In the genomic region with DNA sequence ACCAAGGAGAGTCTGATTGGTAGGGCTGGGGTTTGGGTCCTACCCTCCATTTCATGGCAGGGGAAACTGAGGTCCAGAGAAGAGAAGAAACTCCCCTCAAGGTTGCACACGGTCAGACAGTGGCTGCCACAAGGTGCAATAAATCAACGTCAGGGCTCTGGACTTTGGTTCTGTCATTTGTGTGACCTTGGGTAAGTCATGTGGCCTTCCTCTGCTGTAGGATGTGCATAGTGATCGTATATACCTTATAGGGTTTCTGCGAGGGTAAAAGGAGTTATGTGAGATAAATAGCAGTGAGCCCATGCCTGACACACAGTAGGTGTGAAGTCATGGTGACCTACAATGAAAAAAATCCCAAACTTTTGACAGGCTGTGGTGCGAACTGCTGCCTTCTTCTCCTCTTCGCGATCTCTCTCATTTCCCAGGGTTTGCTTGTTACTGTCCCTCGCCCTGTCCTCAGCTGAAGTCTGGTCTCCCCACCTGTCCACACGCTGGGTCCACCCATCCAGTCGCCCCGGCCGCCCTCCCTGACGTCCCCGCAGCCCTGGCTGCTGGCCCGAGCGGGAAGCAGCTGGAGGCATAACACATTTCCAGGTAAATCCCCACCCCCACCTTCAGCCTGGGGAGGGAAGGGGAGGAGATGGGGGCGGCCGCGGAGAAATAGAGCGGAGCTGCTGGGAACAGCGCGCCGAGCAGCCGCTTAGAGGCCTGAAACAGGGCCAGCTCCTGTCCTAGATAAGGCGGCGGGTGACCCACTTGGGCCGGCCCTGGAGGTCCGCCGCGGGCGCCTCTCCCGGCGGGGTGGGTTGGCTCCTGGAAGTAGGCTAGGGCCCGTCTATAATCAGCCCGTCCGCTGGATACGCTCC, we compare ENCODE assay signal across 1 cellular context.
TF ChIP-seq lines count a peak whose summit lies in the region.

No MANE protein-coding gene starts in this region.

TF ChIP-seq in HepG2, 621 proteins besides CTCF, POLR2A, EP300 and RAD21 (continued from another document and continues in another):
- no peak for TF ChIP-seq ZNF468 (CRISPR knock-in tag; IDR thresholded peaks at IDR 0.05)
- TF ChIP-seq BCL6 (CRISPR knock-in tag; IDR thresholded peaks at IDR 0.05), result no peak
- no peak for TF ChIP-seq SKI (IDR thresholded peaks at IDR 0.05; ENCODE audit: partially characterized antibody)
- no peak for TF ChIP-seq PAF1 (CRISPR knock-in tag; IDR thresholded peaks at IDR 0.05)
- TF ChIP-seq AKAP8 (CRISPR knock-in tag; IDR thresholded peaks at IDR 0.05), result no peak
- no peak for TF ChIP-seq ZNF451 (CRISPR knock-in tag; IDR thresholded peaks at IDR 0.05)
- no peak for TF ChIP-seq CREB1 (IDR thresholded peaks at IDR 0.05)
- no peak for TF ChIP-seq CREB1 (CRISPR knock-in tag; IDR thresholded peaks at IDR 0.05)
- no peak for TF ChIP-seq NFE2L2 (IDR thresholded peaks at IDR 0.05; ENCODE audit: low read length)
- TF ChIP-seq ZSCAN30 (CRISPR knock-in tag; IDR thresholded peaks at IDR 0.05), result no peak
- TF ChIP-seq REXO4 (CRISPR knock-in tag; IDR thresholded peaks at IDR 0.05; ENCODE audit: borderline replicate concordance), result no peak
- TF ChIP-seq JARID2 (CRISPR knock-in tag; IDR thresholded peaks at IDR 0.05; ENCODE audit: insufficient replicate concordance), result no peak
- TF ChIP-seq ZNF460 (CRISPR knock-in tag; IDR thresholded peaks at IDR 0.05; ENCODE audit: borderline replicate concordance), result no peak
- no peak for TF ChIP-seq FOXC1 (CRISPR knock-in tag; IDR thresholded peaks at IDR 0.05; ENCODE audit: borderline replicate concordance)
- no peak; the same call in 1 of the 2 replicates for TF ChIP-seq ZKSCAN1 (IDR thresholded peaks at IDR 0.05; ENCODE audit: low read length)
- TF ChIP-seq NBN (conservative IDR thresholded peaks at IDR 0.05), result no peak
- TF ChIP-seq ZBTB7B (CRISPR knock-in tag; IDR thresholded peaks at IDR 0.05), result no peak; the same call in 1 of the 2 replicates
- no peak for TF ChIP-seq ZFP37 (CRISPR knock-in tag; IDR thresholded peaks at IDR 0.05; ENCODE audit: borderline replicate concordance)
- no peak; the same call in 1 of the 2 replicates for TF ChIP-seq ZNF589 (CRISPR knock-in tag; conservative IDR thresholded peaks at IDR 0.05)
- no peak for TF ChIP-seq KLF6 (CRISPR knock-in tag; IDR thresholded peaks at IDR 0.05)
- no peak for TF ChIP-seq ZNF75D (CRISPR knock-in tag; IDR thresholded peaks at IDR 0.05; ENCODE audit: borderline replicate concordance)
- TF ChIP-seq FOXK1 (CRISPR knock-in tag; IDR thresholded peaks at IDR 0.05; ENCODE audit: borderline replicate concordance, low read depth), result no peak
- TF ChIP-seq, protein P1, sequence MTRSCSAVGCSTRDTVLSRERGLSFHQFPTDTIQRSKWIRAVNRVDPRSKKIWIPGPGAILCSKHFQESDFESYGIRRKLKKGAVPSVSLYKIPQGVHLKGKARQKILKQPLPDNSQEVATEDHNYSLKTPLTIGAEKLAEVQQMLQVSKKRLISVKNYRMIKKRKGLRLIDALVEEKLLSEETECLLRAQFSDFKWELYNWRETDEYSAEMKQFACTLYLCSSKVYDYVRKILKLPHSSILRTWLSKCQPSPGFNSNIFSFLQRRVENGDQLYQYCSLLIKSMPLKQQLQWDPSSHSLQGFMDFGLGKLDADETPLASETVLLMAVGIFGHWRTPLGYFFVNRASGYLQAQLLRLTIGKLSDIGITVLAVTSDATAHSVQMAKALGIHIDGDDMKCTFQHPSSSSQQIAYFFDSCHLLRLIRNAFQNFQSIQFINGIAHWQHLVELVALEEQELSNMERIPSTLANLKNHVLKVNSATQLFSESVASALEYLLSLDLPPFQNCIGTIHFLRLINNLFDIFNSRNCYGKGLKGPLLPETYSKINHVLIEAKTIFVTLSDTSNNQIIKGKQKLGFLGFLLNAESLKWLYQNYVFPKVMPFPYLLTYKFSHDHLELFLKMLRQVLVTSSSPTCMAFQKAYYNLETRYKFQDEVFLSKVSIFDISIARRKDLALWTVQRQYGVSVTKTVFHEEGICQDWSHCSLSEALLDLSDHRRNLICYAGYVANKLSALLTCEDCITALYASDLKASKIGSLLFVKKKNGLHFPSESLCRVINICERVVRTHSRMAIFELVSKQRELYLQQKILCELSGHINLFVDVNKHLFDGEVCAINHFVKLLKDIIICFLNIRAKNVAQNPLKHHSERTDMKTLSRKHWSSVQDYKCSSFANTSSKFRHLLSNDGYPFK (CRISPR knock-in tag; IDR thresholded peaks at IDR 0.05; ENCODE audit: borderline replicate concordance), result no peak
- no peak for TF ChIP-seq ZBTB38 (CRISPR knock-in tag; IDR thresholded peaks at IDR 0.05)
- TF ChIP-seq ZNF672 (CRISPR knock-in tag; IDR thresholded peaks at IDR 0.05), result 0 out of 2 replicates have a peak, but pooled peaks have one; percentile 52
- TF ChIP-seq, protein P2, sequence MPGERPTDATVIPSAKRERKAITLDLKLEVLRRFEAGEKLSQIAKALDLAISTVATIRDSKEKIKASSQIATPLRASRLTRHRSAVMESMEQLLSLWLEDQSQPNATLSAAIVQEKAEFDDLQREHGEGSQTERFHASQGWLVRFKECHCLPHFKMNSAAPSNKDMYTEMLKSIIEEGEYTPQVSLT (CRISPR knock-in tag; IDR thresholded peaks at IDR 0.05; ENCODE audit: borderline replicate concordance, low read depth), result no peak
- TF ChIP-seq IKZF4 (CRISPR knock-in tag; IDR thresholded peaks at IDR 0.05; ENCODE audit: borderline replicate concordance, low read depth, not compliant biosample characterization), result no peak
- TF ChIP-seq ZBTB21 (CRISPR knock-in tag; IDR thresholded peaks at IDR 0.05), result no peak
- TF ChIP-seq, protein P3, sequence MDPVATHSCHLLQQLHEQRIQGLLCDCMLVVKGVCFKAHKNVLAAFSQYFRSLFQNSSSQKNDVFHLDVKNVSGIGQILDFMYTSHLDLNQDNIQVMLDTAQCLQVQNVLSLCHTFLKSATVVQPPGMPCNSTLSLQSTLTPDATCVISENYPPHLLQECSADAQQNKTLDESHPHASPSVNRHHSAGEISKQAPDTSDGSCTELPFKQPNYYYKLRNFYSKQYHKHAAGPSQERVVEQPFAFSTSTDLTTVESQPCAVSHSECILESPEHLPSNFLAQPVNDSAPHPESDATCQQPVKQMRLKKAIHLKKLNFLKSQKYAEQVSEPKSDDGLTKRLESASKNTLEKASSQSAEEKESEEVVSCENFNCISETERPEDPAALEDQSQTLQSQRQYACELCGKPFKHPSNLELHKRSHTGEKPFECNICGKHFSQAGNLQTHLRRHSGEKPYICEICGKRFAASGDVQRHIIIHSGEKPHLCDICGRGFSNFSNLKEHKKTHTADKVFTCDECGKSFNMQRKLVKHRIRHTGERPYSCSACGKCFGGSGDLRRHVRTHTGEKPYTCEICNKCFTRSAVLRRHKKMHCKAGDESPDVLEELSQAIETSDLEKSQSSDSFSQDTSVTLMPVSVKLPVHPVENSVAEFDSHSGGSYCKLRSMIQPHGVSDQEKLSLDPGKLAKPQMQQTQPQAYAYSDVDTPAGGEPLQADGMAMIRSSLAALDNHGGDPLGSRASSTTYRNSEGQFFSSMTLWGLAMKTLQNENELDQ (CRISPR knock-in tag; IDR thresholded peaks at IDR 0.05; ENCODE audit: borderline replicate concordance), result no peak
- TF ChIP-seq, protein P4, sequence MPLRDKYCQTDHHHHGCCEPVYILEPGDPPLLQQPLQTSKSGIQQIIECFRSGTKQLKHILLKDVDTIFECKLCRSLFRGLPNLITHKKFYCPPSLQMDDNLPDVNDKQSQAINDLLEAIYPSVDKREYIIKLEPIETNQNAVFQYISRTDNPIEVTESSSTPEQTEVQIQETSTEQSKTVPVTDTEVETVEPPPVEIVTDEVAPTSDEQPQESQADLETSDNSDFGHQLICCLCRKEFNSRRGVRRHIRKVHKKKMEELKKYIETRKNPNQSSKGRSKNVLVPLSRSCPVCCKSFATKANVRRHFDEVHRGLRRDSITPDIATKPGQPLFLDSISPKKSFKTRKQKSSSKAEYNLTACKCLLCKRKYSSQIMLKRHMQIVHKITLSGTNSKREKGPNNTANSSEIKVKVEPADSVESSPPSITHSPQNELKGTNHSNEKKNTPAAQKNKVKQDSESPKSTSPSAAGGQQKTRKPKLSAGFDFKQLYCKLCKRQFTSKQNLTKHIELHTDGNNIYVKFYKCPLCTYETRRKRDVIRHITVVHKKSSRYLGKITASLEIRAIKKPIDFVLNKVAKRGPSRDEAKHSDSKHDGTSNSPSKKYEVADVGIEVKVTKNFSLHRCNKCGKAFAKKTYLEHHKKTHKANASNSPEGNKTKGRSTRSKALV (CRISPR knock-in tag; IDR thresholded peaks at IDR 0.05), result no peak
- TF ChIP-seq, protein P5, sequence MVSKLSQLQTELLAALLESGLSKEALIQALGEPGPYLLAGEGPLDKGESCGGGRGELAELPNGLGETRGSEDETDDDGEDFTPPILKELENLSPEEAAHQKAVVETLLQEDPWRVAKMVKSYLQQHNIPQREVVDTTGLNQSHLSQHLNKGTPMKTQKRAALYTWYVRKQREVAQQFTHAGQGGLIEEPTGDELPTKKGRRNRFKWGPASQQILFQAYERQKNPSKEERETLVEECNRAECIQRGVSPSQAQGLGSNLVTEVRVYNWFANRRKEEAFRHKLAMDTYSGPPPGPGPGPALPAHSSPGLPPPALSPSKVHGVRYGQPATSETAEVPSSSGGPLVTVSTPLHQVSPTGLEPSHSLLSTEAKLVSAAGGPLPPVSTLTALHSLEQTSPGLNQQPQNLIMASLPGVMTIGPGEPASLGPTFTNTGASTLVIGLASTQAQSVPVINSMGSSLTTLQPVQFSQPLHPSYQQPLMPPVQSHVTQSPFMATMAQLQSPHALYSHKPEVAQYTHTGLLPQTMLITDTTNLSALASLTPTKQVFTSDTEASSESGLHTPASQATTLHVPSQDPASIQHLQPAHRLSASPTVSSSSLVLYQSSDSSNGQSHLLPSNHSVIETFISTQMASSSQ (IDR thresholded peaks at IDR 0.05; ENCODE audit: low read depth), result no peak
- TF ChIP-seq, protein P5 (CRISPR knock-in tag; IDR thresholded peaks at IDR 0.05; ENCODE audit: borderline replicate concordance), result no peak
- TF ChIP-seq, protein P6, sequence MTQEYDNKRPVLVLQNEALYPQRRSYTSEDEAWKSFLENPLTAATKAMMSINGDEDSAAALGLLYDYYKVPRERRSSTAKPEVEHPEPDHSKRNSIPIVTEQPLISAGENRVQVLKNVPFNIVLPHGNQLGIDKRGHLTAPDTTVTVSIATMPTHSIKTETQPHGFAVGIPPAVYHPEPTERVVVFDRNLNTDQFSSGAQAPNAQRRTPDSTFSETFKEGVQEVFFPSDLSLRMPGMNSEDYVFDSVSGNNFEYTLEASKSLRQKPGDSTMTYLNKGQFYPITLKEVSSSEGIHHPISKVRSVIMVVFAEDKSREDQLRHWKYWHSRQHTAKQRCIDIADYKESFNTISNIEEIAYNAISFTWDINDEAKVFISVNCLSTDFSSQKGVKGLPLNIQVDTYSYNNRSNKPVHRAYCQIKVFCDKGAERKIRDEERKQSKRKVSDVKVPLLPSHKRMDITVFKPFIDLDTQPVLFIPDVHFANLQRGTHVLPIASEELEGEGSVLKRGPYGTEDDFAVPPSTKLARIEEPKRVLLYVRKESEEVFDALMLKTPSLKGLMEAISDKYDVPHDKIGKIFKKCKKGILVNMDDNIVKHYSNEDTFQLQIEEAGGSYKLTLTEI (CRISPR knock-in tag; conservative IDR thresholded peaks at IDR 0.05), result no peak
- TF ChIP-seq PHB2 (IDR thresholded peaks at IDR 0.05; ENCODE audit: partially characterized antibody), result no peak
- no peak for TF ChIP-seq SOX13 (IDR thresholded peaks at IDR 0.05)
- no peak for TF ChIP-seq SOX13 (CRISPR knock-in tag; conservative IDR thresholded peaks at IDR 0.05 in 1 of 2, IDR thresholded peaks at IDR 0.05 in 1 of 2)
- TF ChIP-seq, protein P7, sequence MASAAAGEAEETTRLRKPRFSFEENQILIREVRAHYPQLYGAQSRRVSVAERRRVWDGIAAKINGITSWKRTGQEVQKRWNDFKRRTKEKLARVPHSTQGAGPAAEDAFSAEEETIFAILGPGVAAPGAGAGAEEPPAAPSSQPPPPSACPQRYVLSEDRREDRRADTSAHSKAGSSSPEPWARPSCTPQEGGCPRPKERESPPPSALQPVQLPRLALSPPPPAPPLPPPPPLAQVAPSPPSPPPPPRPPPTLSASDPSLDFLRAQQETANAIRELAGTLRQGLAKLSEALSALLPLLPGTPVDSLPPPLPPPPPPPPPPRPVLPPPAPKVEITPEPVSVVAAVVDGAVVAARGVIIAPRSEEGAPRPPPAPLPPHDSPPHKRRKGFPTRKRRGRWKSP (CRISPR knock-in tag; IDR thresholded peaks at IDR 0.05), result no peak
- TF ChIP-seq CHCHD3 (CRISPR knock-in tag; IDR thresholded peaks at IDR 0.05), result no peak
- TF ChIP-seq SAFB2 (CRISPR knock-in tag; IDR thresholded peaks at IDR 0.05; ENCODE audit: borderline replicate concordance, low read depth), result no peak
- TF ChIP-seq THYN1 (CRISPR knock-in tag; IDR thresholded peaks at IDR 0.05; ENCODE audit: borderline replicate concordance, low read depth), result no peak
- TF ChIP-seq, protein P8, sequence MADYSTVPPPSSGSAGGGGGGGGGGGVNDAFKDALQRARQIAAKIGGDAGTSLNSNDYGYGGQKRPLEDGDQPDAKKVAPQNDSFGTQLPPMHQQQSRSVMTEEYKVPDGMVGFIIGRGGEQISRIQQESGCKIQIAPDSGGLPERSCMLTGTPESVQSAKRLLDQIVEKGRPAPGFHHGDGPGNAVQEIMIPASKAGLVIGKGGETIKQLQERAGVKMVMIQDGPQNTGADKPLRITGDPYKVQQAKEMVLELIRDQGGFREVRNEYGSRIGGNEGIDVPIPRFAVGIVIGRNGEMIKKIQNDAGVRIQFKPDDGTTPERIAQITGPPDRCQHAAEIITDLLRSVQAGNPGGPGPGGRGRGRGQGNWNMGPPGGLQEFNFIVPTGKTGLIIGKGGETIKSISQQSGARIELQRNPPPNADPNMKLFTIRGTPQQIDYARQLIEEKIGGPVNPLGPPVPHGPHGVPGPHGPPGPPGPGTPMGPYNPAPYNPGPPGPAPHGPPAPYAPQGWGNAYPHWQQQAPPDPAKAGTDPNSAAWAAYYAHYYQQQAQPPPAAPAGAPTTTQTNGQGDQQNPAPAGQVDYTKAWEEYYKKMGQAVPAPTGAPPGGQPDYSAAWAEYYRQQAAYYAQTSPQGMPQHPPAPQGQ (CRISPR knock-in tag; IDR thresholded peaks at IDR 0.05; ENCODE audit: borderline replicate concordance), result no peak
- TF ChIP-seq DR1 (CRISPR knock-in tag; IDR thresholded peaks at IDR 0.05), result no peak
- no peak for TF ChIP-seq SMARCC2 (IDR thresholded peaks at IDR 0.05)
- TF ChIP-seq, protein P9, sequence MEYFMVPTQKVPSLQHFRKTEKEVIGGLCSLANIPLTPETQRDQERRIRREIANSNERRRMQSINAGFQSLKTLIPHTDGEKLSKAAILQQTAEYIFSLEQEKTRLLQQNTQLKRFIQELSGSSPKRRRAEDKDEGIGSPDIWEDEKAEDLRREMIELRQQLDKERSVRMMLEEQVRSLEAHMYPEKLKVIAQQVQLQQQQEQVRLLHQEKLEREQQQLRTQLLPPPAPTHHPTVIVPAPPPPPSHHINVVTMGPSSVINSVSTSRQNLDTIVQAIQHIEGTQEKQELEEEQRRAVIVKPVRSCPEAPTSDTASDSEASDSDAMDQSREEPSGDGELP (IDR thresholded peaks at IDR 0.05; ENCODE audit: borderline replicate concordance, low read depth), result peak; percentile 49; the same call in 1 of the 2 replicates
- TF ChIP-seq ZNF501 (CRISPR knock-in tag; IDR thresholded peaks at IDR 0.05), result peak; percentile 52
